Comparison of ENCODE assay signal across 8 cellular contexts in genomic region chr9:136093995-136094881, GRCh38. TPM values are rescaled to one million over a fixed set of nuclear protein-coding genes. Genes with fewer than 3 reads are reported as not detected.
DNase-seq lines count a peak whose midpoint lies in the region; ATAC-seq and TF ChIP-seq lines count a peak whose summit lies in the region.

No MANE protein-coding gene starts in this region.

- peak; percentile 4 for TF ChIP-seq CTCF in AG04449 (IDR thresholded peaks at IDR 0.05; ENCODE audit: insufficient read depth, low read length, missing control alignments)
- no peak for TF ChIP-seq CTCF in activated CD8-positive, alpha-beta T cell treated with anti-CD3 and anti-CD28 coated beads for 36 hours (IDR thresholded peaks at IDR 0.05)

- H3K36me3 Mint-ChIP-seq in activated CD8-positive, alpha-beta T cell treated with anti-CD3 and anti-CD28 coated beads for 36 hours (ENCODE audit: low read depth): no peaks in the 10 kb centered on the region
- H3K36me3 Mint-ChIP-seq in memory B cell: no peaks in the 10 kb centered on the region
- H3K36me3 Mint-ChIP-seq in stimulated activated naive B cell treated with anti-CD40 and anti-IgM and Interleukin-4, amounts not matched to agents 10 μg/mL and 1 μg/mL and 100 μg/mL, for 72 hours: no peaks in the 10 kb centered on the region

- CTCF ChIA-PET in AG04449 (lab: Yijun Ruan, JAX): interaction anchor here (0.8 to 4.3 kb wide), 7 partner anchors 15 to 189 kb away, joined by 3 to 30 read pairs (median 4); no protein-coding TSS in a partner anchor
- CTCF ChIA-PET in activated CD8-positive, alpha-beta T cell treated with anti-CD3 and anti-CD28 coated beads for 36 hours (lab: Charles Lee): interaction anchor here (0.7 to 3.6 kb wide), 5 partner anchors 14 to 127 kb away, joined by 3 to 21 read pairs (median 5); no protein-coding TSS in a partner anchor

- peak overlapping the region; percentile 75 for H3K4me3 ChIP-seq in AG04449 (ENCODE audit: low read depth, low read length)
- H3K4me3 ChIP-seq in effector memory CD4-positive, alpha-beta T cell (ENCODE audit: insufficient read depth, low read depth, low read length, poor library complexity, severe bottlenecking): peak overlapping the region; percentile 66

- no peaks in the 10 kb centered on the region for H3K9me3 Mint-ChIP-seq in activated CD8-positive, alpha-beta T cell treated with anti-CD3 and anti-CD28 coated beads for 36 hours
- H3K9me3 Mint-ChIP-seq in memory B cell: no peaks in the 10 kb centered on the region
- no peaks in the 10 kb centered on the region for H3K9me3 Mint-ChIP-seq in stimulated activated naive B cell treated with anti-CD40 and anti-IgM and Interleukin-4, amounts not matched to agents 10 μg/mL and 1 μg/mL and 100 μg/mL, for 72 hours

- H3K36me3 ChIP-seq in effector memory CD4-positive, alpha-beta T cell (ENCODE audit: control insufficient read depth, insufficient read depth, low read length): no peaks in the 10 kb centered on the region

- no peaks in the 10 kb centered on the region for H3K27me3 Mint-ChIP-seq in activated CD8-positive, alpha-beta T cell treated with anti-CD3 and anti-CD28 coated beads for 36 hours
- H3K27me3 Mint-ChIP-seq in memory B cell: peaks cover 27% of the 10 kb centered on the region
- peaks cover 50 to 65% of the 10 kb centered on the region in 2 donors for H3K27me3 Mint-ChIP-seq in stimulated activated naive B cell treated with anti-CD40 and anti-IgM and Interleukin-4, amounts not matched to agents 10 μg/mL and 1 μg/mL and 100 μg/mL, for 72 hours

- H3K4me1 ChIP-seq in effector memory CD4-positive, alpha-beta T cell (ENCODE audit: control insufficient read depth, insufficient read depth, low read length, poor library complexity, severe bottlenecking): peaks cover 21% of the 10 kb centered on the region

- H3K4me1 Mint-ChIP-seq in activated CD8-positive, alpha-beta T cell treated with anti-CD3 and anti-CD28 coated beads for 36 hours (ENCODE audit: low read depth): peaks cover 15% of the 10 kb centered on the region
- H3K4me1 Mint-ChIP-seq in memory B cell: peaks cover 8% of the 10 kb centered on the region
- peaks cover 3 to 11% of the 10 kb centered on the region in 2 donors for H3K4me1 Mint-ChIP-seq in stimulated activated naive B cell treated with anti-CD40 and anti-IgM and Interleukin-4, amounts not matched to agents 10 μg/mL and 1 μg/mL and 100 μg/mL, for 72 hours

- peak overlapping the region; percentile 46 for H3K27ac Mint-ChIP-seq in activated CD8-positive, alpha-beta T cell treated with anti-CD3 and anti-CD28 coated beads for 36 hours
- H3K27ac Mint-ChIP-seq in memory B cell: no peak overlapping the region
- peak overlapping the region; percentile 20 for H3K27ac Mint-ChIP-seq in stimulated activated naive B cell treated with anti-CD40 and anti-IgM and Interleukin-4, amounts not matched to agents 10 μg/mL and 1 μg/mL and 100 μg/mL, for 72 hours

- H3K4me3 Mint-ChIP-seq in activated CD8-positive, alpha-beta T cell treated with anti-CD3 and anti-CD28 coated beads for 36 hours: peak overlapping the region; percentile 71
- H3K4me3 Mint-ChIP-seq in memory B cell: peak overlapping the region; percentile 71
- H3K4me3 Mint-ChIP-seq in stimulated activated naive B cell treated with anti-CD40 and anti-IgM and Interleukin-4, amounts not matched to agents 10 μg/mL and 1 μg/mL and 100 μg/mL, for 72 hours: peak overlapping the region; percentile 66 to 81

- peak overlapping the region; percentile 47 for H3K27ac ChIP-seq in effector memory CD4-positive, alpha-beta T cell (ENCODE audit: insufficient read depth, low read length, poor library complexity, severe bottlenecking)

- ATAC-seq in activated CD8-positive, alpha-beta T cell treated with anti-CD3 and anti-CD28 coated beads for 36 hours: peak; percentile 75
- peak; percentile 61 for ATAC-seq in memory B cell (ENCODE audit: low read depth)
- peak; percentile 53 to 61 for ATAC-seq in stimulated activated naive B cell treated with anti-CD40 and anti-IgM and Interleukin-4, amounts not matched to agents 10 μg/mL and 1 μg/mL and 100 μg/mL, for 72 hours (replicated peaks)
- no peak for ATAC-seq in HG02763 (IDR thresholded peaks at IDR 0.05; ENCODE audit: unreplicated experiment)

- POLR2A ChIA-PET in AG04449 (lab: Yijun Ruan, JAX): interaction anchor here (1.5 kb wide), 1 partner anchor 42 kb away, joined by 8 read pairs; no protein-coding TSS in a partner anchor
- POLR2A ChIA-PET in activated CD8-positive, alpha-beta T cell treated with anti-CD3 and anti-CD28 coated beads for 36 hours (lab: Charles Lee): interaction anchor here (1.0 to 5.8 kb wide), 6 partner anchors 9 to 24 kb away, joined by 3 to 51 read pairs (median 4); no protein-coding TSS in a partner anchor

- no peaks in the 10 kb centered on the region for H3K27me3 ChIP-seq in effector memory CD4-positive, alpha-beta T cell (replicated peaks; ENCODE audit: control insufficient read depth, insufficient read depth, low read length, poor library complexity, severe bottlenecking)

- no peaks in the 10 kb centered on the region for H3K9me3 ChIP-seq in effector memory CD4-positive, alpha-beta T cell (ENCODE audit: control insufficient read depth, low read length)

- no peak for DNase-seq in AG04449 (ENCODE audit: low read depth, low spot score)
- DNase-seq in HuH-7.5 (ENCODE audit: low spot score): peak; percentile 97
- peak; percentile 83 for DNase-seq in activated CD8-positive, alpha-beta T cell treated with anti-CD3 and anti-CD28 coated beads for 36 hours
- DNase-seq in effector memory CD4-positive, alpha-beta T cell: peak; percentile 18 to 27 (median 21)
- no peak for DNase-seq in memory B cell (ENCODE audit: low spot score in 2 of 2)
- no peak for DNase-seq in stimulated activated naive B cell treated with anti-CD40 and anti-IgM and Interleukin-4, amounts not matched to agents 10 μg/mL and 1 μg/mL and 100 μg/mL, for 72 hours
- DNase-seq in NCI-H1092 treated with DMSO at 0.1 percent for 48 hours (lab: John Stamatoyannopoulos, UW): no peak

- intact Hi-C loops in activated CD8-positive, alpha-beta T cell treated with anti-CD3 and anti-CD28 coated beads for 36 hours (cut with micrococcal nuclease): no loop called here

RNA-seq across cellular contexts. Expression of gene NACC2, which starts 0.9 kb away (rescaled TPM):
- 1 to 10 TPM; 6.0 to 6.2 TPM for total RNA-seq in activated CD8-positive, alpha-beta T cell treated with anti-CD3 and anti-CD28 coated beads for 36 hours

RNA-seq across cellular contexts. Expression of gene TMEM250, which starts 24.4 kb away (rescaled TPM):
- total RNA-seq in activated CD8-positive, alpha-beta T cell treated with anti-CD3 and anti-CD28 coated beads for 36 hours: 10 to 100 TPM; 24.4 to 25.9 TPM

Comparison
In these comparisons a context has a peak if more than half of its experiments do, and no peak if none do; other contexts are left out.
1. DNase-seq: peak in HuH-7.5 (single experiment), activated CD8-positive, alpha-beta T cell treated with anti-CD3 and anti-CD28 coated beads for 36 hours (single experiment) and effector memory CD4-positive, alpha-beta T cell (3 of 3); none in AG04449 (single experiment), memory B cell (0 of 2), stimulated activated naive B cell treated with anti-CD40 and anti-IgM and Interleukin-4, amounts not matched to agents 10 μg/mL and 1 μg/mL and 100 μg/mL, for 72 hours (single experiment) and NCI-H1092 treated with DMSO at 0.1 percent for 48 hours (single experiment).
2. Peak in every context shown above with its lines, with median percentiles within 50 percentile points of each other: H3K4me3 Mint-ChIP-seq.